ENCODE assay signal across 2 cellular contexts in the genomic region with DNA sequence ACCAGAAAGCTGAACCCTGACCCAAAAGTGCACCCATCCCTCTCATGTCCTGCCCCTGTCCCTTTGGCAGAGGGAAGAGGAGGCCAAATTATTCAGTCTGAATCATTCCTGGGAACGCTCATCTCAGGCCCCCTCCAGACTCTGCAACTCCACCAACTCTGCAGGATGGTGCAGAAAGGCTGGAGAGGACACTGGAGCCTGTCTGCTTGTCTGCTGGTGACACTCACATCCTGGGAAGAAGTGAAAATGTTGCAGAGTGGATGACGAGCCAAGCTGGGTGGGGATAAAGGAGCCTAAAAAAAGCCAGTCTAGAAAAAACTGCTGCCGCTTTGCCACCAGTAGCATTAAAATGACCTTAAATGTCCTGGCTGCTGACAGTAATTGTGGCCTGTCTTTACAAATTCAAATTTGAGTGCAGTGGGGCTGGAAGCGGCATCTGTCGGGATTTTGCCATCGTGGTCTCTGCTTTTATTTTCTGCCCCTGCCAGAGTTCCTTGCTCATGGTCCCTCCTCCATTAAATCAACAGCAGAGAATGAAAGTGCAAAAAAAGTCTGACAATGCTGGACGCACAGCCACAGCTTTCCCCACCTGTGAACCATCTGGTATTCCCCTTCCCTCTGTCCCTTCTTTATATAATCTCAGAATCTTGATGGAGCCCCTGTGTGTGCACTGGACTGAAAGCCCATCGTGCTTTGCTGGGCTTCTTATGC.
TF ChIP-seq lines count a peak whose summit lies in the region.

No MANE protein-coding gene starts in this region.

TF ChIP-seq in liver, 16 proteins besides CTCF, POLR2A, EP300 and RAD21 (continued from another document):
- TF ChIP-seq, protein P1, sequence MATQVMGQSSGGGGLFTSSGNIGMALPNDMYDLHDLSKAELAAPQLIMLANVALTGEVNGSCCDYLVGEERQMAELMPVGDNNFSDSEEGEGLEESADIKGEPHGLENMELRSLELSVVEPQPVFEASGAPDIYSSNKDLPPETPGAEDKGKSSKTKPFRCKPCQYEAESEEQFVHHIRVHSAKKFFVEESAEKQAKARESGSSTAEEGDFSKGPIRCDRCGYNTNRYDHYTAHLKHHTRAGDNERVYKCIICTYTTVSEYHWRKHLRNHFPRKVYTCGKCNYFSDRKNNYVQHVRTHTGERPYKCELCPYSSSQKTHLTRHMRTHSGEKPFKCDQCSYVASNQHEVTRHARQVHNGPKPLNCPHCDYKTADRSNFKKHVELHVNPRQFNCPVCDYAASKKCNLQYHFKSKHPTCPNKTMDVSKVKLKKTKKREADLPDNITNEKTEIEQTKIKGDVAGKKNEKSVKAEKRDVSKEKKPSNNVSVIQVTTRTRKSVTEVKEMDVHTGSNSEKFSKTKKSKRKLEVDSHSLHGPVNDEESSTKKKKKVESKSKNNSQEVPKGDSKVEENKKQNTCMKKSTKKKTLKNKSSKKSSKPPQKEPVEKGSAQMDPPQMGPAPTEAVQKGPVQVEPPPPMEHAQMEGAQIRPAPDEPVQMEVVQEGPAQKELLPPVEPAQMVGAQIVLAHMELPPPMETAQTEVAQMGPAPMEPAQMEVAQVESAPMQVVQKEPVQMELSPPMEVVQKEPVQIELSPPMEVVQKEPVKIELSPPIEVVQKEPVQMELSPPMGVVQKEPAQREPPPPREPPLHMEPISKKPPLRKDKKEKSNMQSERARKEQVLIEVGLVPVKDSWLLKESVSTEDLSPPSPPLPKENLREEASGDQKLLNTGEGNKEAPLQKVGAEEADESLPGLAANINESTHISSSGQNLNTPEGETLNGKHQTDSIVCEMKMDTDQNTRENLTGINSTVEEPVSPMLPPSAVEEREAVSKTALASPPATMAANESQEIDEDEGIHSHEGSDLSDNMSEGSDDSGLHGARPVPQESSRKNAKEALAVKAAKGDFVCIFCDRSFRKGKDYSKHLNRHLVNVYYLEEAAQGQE (IDR thresholded peaks at IDR 0.05), result no peak
- no peak for TF ChIP-seq JUND (IDR thresholded peaks at IDR 0.05)
- TF ChIP-seq, protein P2, sequence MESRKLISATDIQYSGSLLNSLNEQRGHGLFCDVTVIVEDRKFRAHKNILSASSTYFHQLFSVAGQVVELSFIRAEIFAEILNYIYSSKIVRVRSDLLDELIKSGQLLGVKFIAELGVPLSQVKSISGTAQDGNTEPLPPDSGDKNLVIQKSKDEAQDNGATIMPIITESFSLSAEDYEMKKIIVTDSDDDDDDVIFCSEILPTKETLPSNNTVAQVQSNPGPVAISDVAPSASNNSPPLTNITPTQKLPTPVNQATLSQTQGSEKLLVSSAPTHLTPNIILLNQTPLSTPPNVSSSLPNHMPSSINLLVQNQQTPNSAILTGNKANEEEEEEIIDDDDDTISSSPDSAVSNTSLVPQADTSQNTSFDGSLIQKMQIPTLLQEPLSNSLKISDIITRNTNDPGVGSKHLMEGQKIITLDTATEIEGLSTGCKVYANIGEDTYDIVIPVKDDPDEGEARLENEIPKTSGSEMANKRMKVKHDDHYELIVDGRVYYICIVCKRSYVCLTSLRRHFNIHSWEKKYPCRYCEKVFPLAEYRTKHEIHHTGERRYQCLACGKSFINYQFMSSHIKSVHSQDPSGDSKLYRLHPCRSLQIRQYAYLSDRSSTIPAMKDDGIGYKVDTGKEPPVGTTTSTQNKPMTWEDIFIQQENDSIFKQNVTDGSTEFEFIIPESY (IDR thresholded peaks at IDR 0.05), result no peak
- TF ChIP-seq SP1 (IDR thresholded peaks at IDR 0.05), result no peak
- no peak for TF ChIP-seq EGR1 (IDR thresholded peaks at IDR 0.05; ENCODE audit: low read depth in 2 of 2)
- TF ChIP-seq FOXA2 (IDR thresholded peaks at IDR 0.05), result no peak
- TF ChIP-seq, protein P3, sequence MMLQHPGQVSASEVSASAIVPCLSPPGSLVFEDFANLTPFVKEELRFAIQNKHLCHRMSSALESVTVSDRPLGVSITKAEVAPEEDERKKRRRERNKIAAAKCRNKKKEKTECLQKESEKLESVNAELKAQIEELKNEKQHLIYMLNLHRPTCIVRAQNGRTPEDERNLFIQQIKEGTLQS (IDR thresholded peaks at IDR 0.05), result no peak
- TF ChIP-seq HNF4A (conservative IDR thresholded peaks at IDR 0.05), result no peak
- TF ChIP-seq, protein P4, sequence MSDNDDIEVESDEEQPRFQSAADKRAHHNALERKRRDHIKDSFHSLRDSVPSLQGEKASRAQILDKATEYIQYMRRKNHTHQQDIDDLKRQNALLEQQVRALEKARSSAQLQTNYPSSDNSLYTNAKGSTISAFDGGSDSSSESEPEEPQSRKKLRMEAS (IDR thresholded peaks at IDR 0.05), result no peak
- TF ChIP-seq NR2F2 (IDR thresholded peaks at IDR 0.05), result no peak

TF ChIP-seq in HepG2, 621 proteins besides CTCF, POLR2A, EP300 and RAD21 (continued from another document):
- TF ChIP-seq, protein P5, sequence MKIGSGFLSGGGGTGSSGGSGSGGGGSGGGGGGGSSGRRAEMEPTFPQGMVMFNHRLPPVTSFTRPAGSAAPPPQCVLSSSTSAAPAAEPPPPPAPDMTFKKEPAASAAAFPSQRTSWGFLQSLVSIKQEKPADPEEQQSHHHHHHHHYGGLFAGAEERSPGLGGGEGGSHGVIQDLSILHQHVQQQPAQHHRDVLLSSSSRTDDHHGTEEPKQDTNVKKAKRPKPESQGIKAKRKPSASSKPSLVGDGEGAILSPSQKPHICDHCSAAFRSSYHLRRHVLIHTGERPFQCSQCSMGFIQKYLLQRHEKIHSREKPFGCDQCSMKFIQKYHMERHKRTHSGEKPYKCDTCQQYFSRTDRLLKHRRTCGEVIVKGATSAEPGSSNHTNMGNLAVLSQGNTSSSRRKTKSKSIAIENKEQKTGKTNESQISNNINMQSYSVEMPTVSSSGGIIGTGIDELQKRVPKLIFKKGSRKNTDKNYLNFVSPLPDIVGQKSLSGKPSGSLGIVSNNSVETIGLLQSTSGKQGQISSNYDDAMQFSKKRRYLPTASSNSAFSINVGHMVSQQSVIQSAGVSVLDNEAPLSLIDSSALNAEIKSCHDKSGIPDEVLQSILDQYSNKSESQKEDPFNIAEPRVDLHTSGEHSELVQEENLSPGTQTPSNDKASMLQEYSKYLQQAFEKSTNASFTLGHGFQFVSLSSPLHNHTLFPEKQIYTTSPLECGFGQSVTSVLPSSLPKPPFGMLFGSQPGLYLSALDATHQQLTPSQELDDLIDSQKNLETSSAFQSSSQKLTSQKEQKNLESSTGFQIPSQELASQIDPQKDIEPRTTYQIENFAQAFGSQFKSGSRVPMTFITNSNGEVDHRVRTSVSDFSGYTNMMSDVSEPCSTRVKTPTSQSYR (CRISPR knock-in tag; IDR thresholded peaks at IDR 0.05; ENCODE audit: borderline replicate concordance), result no peak
- TF ChIP-seq ZFY (CRISPR knock-in tag; IDR thresholded peaks at IDR 0.05), result no peak
- no peak for TF ChIP-seq ZFP36 (IDR thresholded peaks at IDR 0.05; ENCODE audit: borderline replicate concordance, low read depth, low read length, partially characterized antibody)
- TF ChIP-seq ZNF746 (CRISPR knock-in tag; IDR thresholded peaks at IDR 0.05), result no peak
- TF ChIP-seq HCFC1 (IDR thresholded peaks at IDR 0.05; ENCODE audit: low read depth, low read length), result no peak
- TF ChIP-seq ETV6 (CRISPR knock-in tag; conservative IDR thresholded peaks at IDR 0.05), result no peak
- no peak for TF ChIP-seq ZNF24 (IDR thresholded peaks at IDR 0.05)
- no peak for TF ChIP-seq ZNF598 (CRISPR knock-in tag; IDR thresholded peaks at IDR 0.05; ENCODE audit: borderline replicate concordance)
- TF ChIP-seq, protein P6, sequence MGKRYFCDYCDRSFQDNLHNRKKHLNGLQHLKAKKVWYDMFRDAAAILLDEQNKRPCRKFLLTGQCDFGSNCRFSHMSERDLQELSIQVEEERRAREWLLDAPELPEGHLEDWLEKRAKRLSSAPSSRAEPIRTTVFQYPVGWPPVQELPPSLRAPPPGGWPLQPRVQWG (CRISPR knock-in tag; IDR thresholded peaks at IDR 0.05; ENCODE audit: borderline replicate concordance, low read depth), result no peak
